ENCODE assay signal across 18 cellular contexts in genomic region chr2:62178741-62179271, GRCh38. TPM values are rescaled to one million over a fixed set of nuclear protein-coding genes. Genes with fewer than 3 reads are reported as not detected.
DNase-seq lines count a peak whose midpoint lies in the region; ATAC-seq, FAIRE-seq and TF ChIP-seq lines count a peak whose summit lies in the region.
"Had no signal": no experiment of that assay in that cellular context is flagged by ENCODE, and none has a peak within 500 bp of the region (broad histone marks: within the 10 kb centered on the region; RNA-seq: fewer than 3 reads in every experiment).

No MANE protein-coding gene starts in this region.

- H3K27me3 ChIP-seq in adrenal gland (no peaks in the 10 kb centered on the region), pancreas (no peaks in the 10 kb centered on the region)
- H3K27me3 ChIP-seq: dorsolateral prefrontal cortex had no signal

- no peak overlapping the region for H3K27ac ChIP-seq in adrenal gland
- no peak overlapping the region for H3K27ac ChIP-seq in pancreas
- H3K27ac ChIP-seq: dorsolateral prefrontal cortex, VCaP had no signal

- no peak for TF ChIP-seq POLR2A in adrenal gland (IDR thresholded peaks at IDR 0.05)

- WGBS in adrenal gland, 4 donors, result 70 to 81% (median 73%) methylated on average over 5 of the region's 5 CpGs
- WGBS in pancreas, 2 donors, result 73 to 79% methylated on average over 5 of the region's 5 CpGs

- H3K4me3 ChIP-seq in AG10803 (ENCODE audit: low read length) (no peak overlapping the region), adrenal gland (no peak overlapping the region), pancreas (no peak overlapping the region)
- H3K4me3 ChIP-seq: dorsolateral prefrontal cortex had no signal

- H3K36me3 ChIP-seq in adrenal gland (replicated peaks in 1 of 2) (no peaks in the 10 kb centered on the region), pancreas (no peaks in the 10 kb centered on the region)

- peaks cover 0 to 5% of the 10 kb centered on the region in 2 donors for H3K4me1 ChIP-seq in adrenal gland (replicated peaks in 1 of 2)
- no peaks in the 10 kb centered on the region for H3K4me1 ChIP-seq in pancreas

- DNase-seq in AG10803 (ENCODE audit: low read depth) (peak; percentile 74), adrenal gland (peak in 4 of 7 donors; percentile 25 to 68 (median 35)), Right ventricle myocardium superior (no peak), pancreas (no peak), iPS-NIHi11 (ENCODE audit: low spot score) (no peak)
- no peak for DNase-seq in activated CD4-positive, CD25-positive, alpha-beta regulatory T cell (lab: John Stamatoyannopoulos, UW)
- DNase-seq: activated CD8-positive, alpha-beta memory T cell treated with anti-CD3 and anti-CD28 coated beads, Interleukin-2, amount 50 U/mL, for 4 hours; AML-193; DND-41; dorsolateral prefrontal cortex; Karpas-422; mammary epithelial cell; SK-N-SH; stimulated activated CD4-positive, alpha-beta T cell treated with anti-CD3 and anti-CD28 coated beads, Interleukin-15, amount 100 ng/mL, for 24 hours had no signal

- intact Hi-C loops in adrenal gland (cut with DNase I) (no loop called here), Right ventricle myocardium superior (cut with DNase I) (no loop called here), pancreas (cut with DNase I) (no loop called here)

- no peak for FAIRE-seq in pancreas (lab: Jason Lieb, UNC)
- FAIRE-seq: urothelium cell line had no signal

- ATAC-seq in Right ventricle myocardium superior (ENCODE audit: poor library complexity) (peak; percentile 47), pancreas (peak; percentile 48 to 66 (median 54)), HG03439 (IDR thresholded peaks at IDR 0.05; ENCODE audit: unreplicated experiment) (no peak), GM18870 (IDR thresholded peaks at IDR 0.05; ENCODE audit: unreplicated experiment) (no peak)

- H3K9me3 ChIP-seq in adrenal gland (replicated peaks in 1 of 3), result no peaks in the 10 kb centered on the region
- H3K9me3 ChIP-seq in pancreas, result no peaks in the 10 kb centered on the region
- H3K9me3 ChIP-seq: SK-N-SH had no signal

- TF ChIP-seq CTCF in AG10803 (conservative IDR thresholded peaks at IDR 0.05; ENCODE audit: low read length) (no peak), adrenal gland (IDR thresholded peaks at IDR 0.05) (no peak), pancreas (IDR thresholded peaks at IDR 0.05) (no peak)

RNA-seq across cellular contexts. Expression of gene B3GNT2, which starts 17.1 kb away (rescaled TPM):
- total RNA-seq in adrenal gland (10 to 100 TPM; 13.0 to 29.2 (median 18.4) TPM), Right ventricle myocardium superior (14.6 TPM), pancreas (10 to 100 TPM in 5 of 6 donors, 1 to 10 TPM in 1; 7.5 to 15.4 (median 11.5) TPM)
- polyA plus RNA-seq in adrenal gland (10 to 100 TPM in 1 of 3 donors, 1 to 10 TPM in 2; 7.1 to 30.4 (median 7.9) TPM), pancreas (1 to 10 TPM; 3.7 to 7.1 TPM)

Comparison
In these comparisons a context has a peak if more than half of its experiments do, and no peak if none do; other contexts are left out.
1. DNase-seq: peak in AG10803 (single experiment) and adrenal gland (4 of 7); none in Right ventricle myocardium superior (single experiment), pancreas (0 of 6), iPS-NIHi11 (single experiment) and activated CD4-positive, CD25-positive, alpha-beta regulatory T cell (0 of 4).
2. ATAC-seq: peak in Right ventricle myocardium superior (single experiment) and pancreas (4 of 4); none in HG03439 (single experiment) and GM18870 (single experiment).